Comparison of ENCODE assay signal across 19 cellular contexts in the genomic region with DNA sequence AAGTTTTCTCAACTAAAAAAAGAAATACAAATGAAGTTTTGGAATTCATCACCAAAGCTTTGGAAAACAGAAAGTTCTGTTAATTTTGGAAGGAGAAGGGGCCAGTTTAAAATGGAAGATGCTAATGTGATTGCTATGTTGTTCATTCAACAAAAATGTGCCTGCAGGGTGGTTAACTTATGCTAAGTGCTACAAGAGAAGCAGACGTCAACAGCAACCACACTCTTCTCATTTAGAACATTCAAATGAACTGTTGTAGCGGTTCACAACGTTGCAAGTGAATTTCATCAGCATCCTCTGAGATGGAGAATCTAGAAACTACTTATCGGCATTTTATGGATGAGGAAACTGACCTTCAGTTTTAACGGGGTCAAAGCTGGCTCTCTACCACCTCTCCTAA.
"Had no signal": no experiment of that assay in that cellular context is flagged by ENCODE, and none has a peak within 500 bp of the region (broad histone marks: within the 10 kb centered on the region; RNA-seq: fewer than 3 reads in every experiment).

No MANE protein-coding gene starts in this region.

- H3K27me3 ChIP-seq: colonic mucosa, esophagus squamous epithelium, gastrocnemius medialis, pancreas, right lobe of liver, vagina had no signal

- ATAC-seq: gastrocnemius medialis; left ventricle myocardium superior; lower lobe of right lung; natural killer cell; pancreas; right lobe of liver; stimulated activated naive CD8-positive, alpha-beta T cell treated with anti-CD3 and anti-CD28 coated beads, Interleukin-15, amount 100 ng/mL, for 72 hours had no signal

- H3K9me3 ChIP-seq: colonic mucosa, esophagus squamous epithelium, gastrocnemius medialis, lower lobe of right lung, pancreas, right lobe of liver, suprapubic skin, vagina had no signal

- DNase-seq: colonic mucosa; effector CD8-positive, alpha-beta T cell; esophagus squamous epithelium; gastrocnemius medialis; head of caudate nucleus; left ventricle myocardium superior; lower lobe of right lung; natural killer cell; occipital lobe; pancreas; right lobe of liver; small intestine; stimulated activated CD4-positive, alpha-beta T cell treated with anti-CD3 and anti-CD28 coated beads, Interleukin-15, amount 100 ng/mL, for 24 hours; stimulated activated CD4-positive, alpha-beta T cell treated with anti-CD3 and anti-CD28 coated beads, Interleukin-2, amount 100 ng/mL, for 48 hours; stimulated activated CD8-positive, alpha-beta memory T cell treated with anti-CD3 and anti-CD28 coated beads, Interleukin-4, amount 100 ng/mL, for 48 hours; stimulated activated naive CD4-positive, alpha-beta T cell; stimulated activated naive CD8-positive, alpha-beta T cell treated with anti-CD3 and anti-CD28 coated beads, Interleukin-15, amount 100 ng/mL, for 72 hours had no signal

- H3K27ac ChIP-seq: colonic mucosa, esophagus squamous epithelium, gastrocnemius medialis, lower lobe of right lung, pancreas, right lobe of liver, suprapubic skin, vagina had no signal

- H3K4me3 ChIP-seq: colonic mucosa, esophagus squamous epithelium, gastrocnemius medialis, lower lobe of right lung, pancreas, right lobe of liver, suprapubic skin, vagina had no signal

- H3K36me3 ChIP-seq: colonic mucosa, esophagus squamous epithelium, gastrocnemius medialis, lower lobe of right lung, pancreas, right lobe of liver, suprapubic skin, vagina had no signal

- H3K4me1 ChIP-seq: colonic mucosa, esophagus squamous epithelium, gastrocnemius medialis, lower lobe of right lung, pancreas, right lobe of liver, suprapubic skin, vagina had no signal
